8 cellular contexts compared by ENCODE assay signal in the genomic region with DNA sequence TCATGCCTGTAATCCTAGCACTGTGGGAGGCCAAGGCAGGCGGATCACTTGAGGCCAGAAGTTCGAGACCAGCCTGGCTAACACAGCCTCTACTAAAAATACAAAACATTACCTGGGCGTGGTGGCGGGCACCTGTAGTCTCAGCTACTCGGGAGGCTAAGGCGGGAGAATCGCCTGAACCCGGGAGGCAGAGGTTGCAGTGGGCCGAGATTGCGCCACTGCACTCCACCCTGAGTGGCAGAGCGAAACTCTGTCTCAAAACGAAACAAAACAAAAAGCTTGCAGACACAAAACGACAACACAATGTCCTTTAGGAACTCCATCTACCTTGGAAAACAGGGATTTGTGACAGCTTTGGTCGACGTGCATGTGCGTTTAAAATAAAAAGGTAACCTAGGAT. TPM values are rescaled to one million over a fixed set of nuclear protein-coding genes. Genes with fewer than 3 reads are reported as not detected.
DNase-seq lines count a peak whose midpoint lies in the region; ATAC-seq and TF ChIP-seq lines count a peak whose summit lies in the region.

No MANE protein-coding gene starts in this region.

- H3K4me3 ChIP-seq in CD8-positive, alpha-beta memory T cell (ENCODE audit: low read length), result peak overlapping the region; percentile 94
- H3K4me3 ChIP-seq in OCI-LY3 (ENCODE audit: low read length) (peak overlapping the region; percentile 92), endodermal cell (ENCODE audit: low read length) (peak overlapping the region; percentile 94)

- CTCF ChIA-PET in CD8-positive, alpha-beta memory T cell (lab: Charles Lee), result interaction anchor here (1.1 to 1.4 kb wide), 4 partner anchors 10 to 133 kb away, joined by 3 to 5 read pairs (median 4); no protein-coding TSS in a partner anchor

- ATAC-seq in GM21515 (IDR thresholded peaks at IDR 0.05; ENCODE audit: unreplicated experiment) (no peak), GM19328 (IDR thresholded peaks at IDR 0.05; ENCODE audit: unreplicated experiment) (no peak)

- peak overlapping the region; percentile 95 for H3K4me2 ChIP-seq in OCI-LY3 (ENCODE audit: low read length)

- H3K9ac ChIP-seq in OCI-LY3 (ENCODE audit: low read length), result peak overlapping the region; percentile 79
- H3K9ac ChIP-seq in endodermal cell (ENCODE audit: extremely low read depth, low read length, poor library complexity, severe bottlenecking), result peak overlapping the region; percentile 99

- TF ChIP-seq CTCF in OCI-LY3 (IDR thresholded peaks at IDR 0.05; ENCODE audit: low read depth, low read length) (no peak), endodermal cell (conservative IDR thresholded peaks at IDR 0.05) (no peak), osteocyte (IDR thresholded peaks at IDR 0.05) (no peak)

- H3K9me3 ChIP-seq in CD8-positive, alpha-beta memory T cell (ENCODE audit: low read length), result no peaks in the 10 kb centered on the region
- H3K9me3 ChIP-seq in OCI-LY3 (ENCODE audit: insufficient read depth, low read length), result no peaks in the 10 kb centered on the region
- H3K9me3 ChIP-seq in endodermal cell (ENCODE audit: control insufficient read depth, low read length), result no peaks in the 10 kb centered on the region

- H3K27me3 Mint-ChIP-seq in CD8-positive, alpha-beta memory T cell, result no peaks in the 10 kb centered on the region
- no peaks in the 10 kb centered on the region for H3K27me3 Mint-ChIP-seq in endodermal cell (ENCODE audit: insufficient read depth)
- no peaks in the 10 kb centered on the region for H3K27me3 Mint-ChIP-seq in osteocyte (ENCODE audit: unreplicated experiment)

- 82 to 87% methylated on average over 15 to 16 of the region's 16 CpGs for WGBS in endodermal cell (ENCODE audit: insufficient coverage in 1 of 2, insufficient read length in 1 of 2), 2 experiments

- no peaks in the 10 kb centered on the region for H3K27me3 ChIP-seq in CD8-positive, alpha-beta memory T cell (ENCODE audit: insufficient read depth, low read length, poor library complexity, severe bottlenecking)
- H3K27me3 ChIP-seq in OCI-LY3 (ENCODE audit: low read depth, low read length), result no peaks in the 10 kb centered on the region
- H3K27me3 ChIP-seq in endodermal cell (ENCODE audit: control insufficient read depth, insufficient read depth, low read length, poor library complexity, severe bottlenecking), result no peaks in the 10 kb centered on the region

- peak overlapping the region; percentile 99 for H2AFZ ChIP-seq in OCI-LY3 (ENCODE audit: low read depth, low read length)

- DNase-seq in CD8-positive, alpha-beta memory T cell, result no peak
- DNase-seq in endodermal cell, result no peak
- DNase-seq in osteocyte (ENCODE audit: extremely low spot score, unreplicated experiment), result no peak
- DNase-seq in HuH-7 (ENCODE audit: low spot score), result no peak
- no peak for DNase-seq in SW480 (ENCODE audit: low spot score)

- POLR2A ChIA-PET in CD8-positive, alpha-beta memory T cell (lab: Charles Lee), result interaction anchor here (0.6 to 1.9 kb wide), 4 partner anchors 63 to 1285 kb away, joined by 3 to 10 read pairs (median 4); partner anchors contain the start of genes MCF2L2 and YEATS2

- H3K36me3 ChIP-seq in CD8-positive, alpha-beta memory T cell (ENCODE audit: insufficient read depth, low read length), result no peaks in the 10 kb centered on the region
- H3K36me3 ChIP-seq in OCI-LY3 (replicated peaks; ENCODE audit: low read depth, low read length) (no peaks in the 10 kb centered on the region), endodermal cell (ENCODE audit: control insufficient read depth, insufficient read depth, low read length) (no peaks in the 10 kb centered on the region)

- H3K4me3 Mint-ChIP-seq in CD8-positive, alpha-beta memory T cell, result peak overlapping the region; percentile 94 to 100 (median 95)
- H3K4me3 Mint-ChIP-seq in endodermal cell (peak overlapping the region; percentile 81), osteocyte (ENCODE audit: unreplicated experiment) (peak overlapping the region; percentile 86)

- H3K27ac ChIP-seq in CD8-positive, alpha-beta memory T cell (ENCODE audit: low read depth, low read length), result peak overlapping the region; percentile 96
- H3K27ac ChIP-seq in OCI-LY3 (ENCODE audit: low read length) (peak overlapping the region; percentile 48), endodermal cell (ENCODE audit: low read depth, low read length) (no peak overlapping the region)

- no peaks in the 10 kb centered on the region for H4K20me1 ChIP-seq in OCI-LY3 (ENCODE audit: insufficient read depth, low read length)

- H3K9me3 Mint-ChIP-seq in CD8-positive, alpha-beta memory T cell, result no peaks in the 10 kb centered on the region
- H3K9me3 Mint-ChIP-seq in endodermal cell (no peaks in the 10 kb centered on the region), osteocyte (ENCODE audit: unreplicated experiment) (no peaks in the 10 kb centered on the region)

- peaks cover 11% of the 10 kb centered on the region for H3K79me2 ChIP-seq in OCI-LY3 (ENCODE audit: low read length)

- H3K4me1 Mint-ChIP-seq in CD8-positive, alpha-beta memory T cell, result peaks cover 18 to 33% (median 29%) of the 10 kb centered on the region in 3 donors
- peaks cover 6% of the 10 kb centered on the region for H3K4me1 Mint-ChIP-seq in endodermal cell
- H3K4me1 Mint-ChIP-seq in osteocyte (ENCODE audit: unreplicated experiment), result peaks cover 21% of the 10 kb centered on the region

- H3K36me3 Mint-ChIP-seq in CD8-positive, alpha-beta memory T cell, result peaks cover 0 to 15% (median 0%) of the 10 kb centered on the region in 3 donors
- H3K36me3 Mint-ChIP-seq in endodermal cell (ENCODE audit: low read depth) (no peaks in the 10 kb centered on the region), osteocyte (ENCODE audit: unreplicated experiment) (no peaks in the 10 kb centered on the region)

- H3K27ac Mint-ChIP-seq in CD8-positive, alpha-beta memory T cell, result peak overlapping the region; percentile 75 to 98 (median 96)
- H3K27ac Mint-ChIP-seq in endodermal cell (peak overlapping the region; percentile 94), osteocyte (ENCODE audit: unreplicated experiment) (peak overlapping the region; percentile 93)

- H3K4me1 ChIP-seq in CD8-positive, alpha-beta memory T cell (ENCODE audit: insufficient read depth, low read length), result peaks cover 24% of the 10 kb centered on the region
- H3K4me1 ChIP-seq in OCI-LY3 (ENCODE audit: low read length), result peaks cover 13% of the 10 kb centered on the region
- H3K4me1 ChIP-seq in endodermal cell (ENCODE audit: control insufficient read depth, insufficient read depth, low read length), result no peaks in the 10 kb centered on the region

RNA-seq across cellular contexts. Expression of gene KLHL24, which starts 0.7 kb away (rescaled TPM):
- 10 to 100 TPM; 13.4 to 16.9 TPM for total RNA-seq in CD8-positive, alpha-beta memory T cell
- 44.9 TPM for polyA plus RNA-seq in CD8-positive, alpha-beta memory T cell
- total RNA-seq in endodermal cell (10 to 100 TPM; 29.9 to 39.9 TPM), osteocyte (101 and 105 TPM in 2 replicates)
- polyA plus RNA-seq in endodermal cell (2013, experiment 1 of 2), result 38.5 TPM
- 33.0 TPM for polyA plus RNA-seq in endodermal cell (2013, experiment 2 of 2)
